16 cellular contexts compared by ENCODE assay signal in genomic region chr12:128458301-128458974, GRCh38.
DNase-seq lines count a peak whose midpoint lies in the region; FAIRE-seq and TF ChIP-seq lines count a peak whose summit lies in the region.
"Had no signal": no experiment of that assay in that cellular context is flagged by ENCODE, and none has a peak within 500 bp of the region (broad histone marks: within the 10 kb centered on the region; RNA-seq: fewer than 3 reads in every experiment).

No MANE protein-coding gene starts in this region.

- no peaks in the 10 kb centered on the region for H3K36me3 ChIP-seq in H1 (ENCODE audit: control insufficient read depth in 2 of 4, insufficient read depth in 4 of 4, low read length in 3 of 4)
- no peaks in the 10 kb centered on the region for H3K36me3 ChIP-seq in iPS-15b (ENCODE audit: control insufficient read depth, insufficient read depth, low read length)
- no peaks in the 10 kb centered on the region for H3K36me3 ChIP-seq in mesendoderm (ENCODE audit: control insufficient read depth, insufficient read depth, low read length)
- H3K36me3 ChIP-seq: BLaER1 treated with 17β-estradiol and CSF1 and Interleukin-3, amounts not matched to agents 10 nM and 100 nM; HAP-1 had no signal

- H4K5ac ChIP-seq in H9 (ENCODE audit: insufficient read length, low read depth, low read length) = no peak overlapping the region
- H4K5ac ChIP-seq in H1 (ENCODE audit: insufficient read length, low read depth, low read length) = no peak overlapping the region
- H4K5ac ChIP-seq in mesendoderm (ENCODE audit: low read length) = no peak overlapping the region

- no peak overlapping the region for H2BK12ac ChIP-seq in H9 (ENCODE audit: insufficient read length, low read depth, low read length)
- peak overlapping the region; percentile 13; the same call in 1 of the 2 replicates for H2BK12ac ChIP-seq in H1 (ENCODE audit: low read depth, low read length)

- H3K23me2 ChIP-seq in H9 (ENCODE audit: insufficient read length, low read depth, low read length, poor library complexity, severe bottlenecking) (no peaks in the 10 kb centered on the region), H1 (ENCODE audit: low read depth, low read length) (no peaks in the 10 kb centered on the region)

- TF ChIP-seq EP300 in H1 (IDR thresholded peaks at IDR 0.05; ENCODE audit: borderline replicate concordance in 1 of 2, low read depth in 2 of 2, low read length in 2 of 2) = no peak

- H3K27me3 Mint-ChIP-seq in H9 (ENCODE audit: low read depth) = peaks cover 22% of the 10 kb centered on the region

- no peak overlapping the region for H3K9ac ChIP-seq in H9 (ENCODE audit: extremely low read depth, insufficient read length, low read length)
- no peak overlapping the region for H3K9ac ChIP-seq in H1 (replicated peaks in 1 of 4; ENCODE audit: extremely low read depth in 1 of 4, low read depth in 3 of 4, low read length in 3 of 4)
- no peak overlapping the region for H3K9ac ChIP-seq in iPS-15b (ENCODE audit: low read depth, low read length)
- H3K9ac ChIP-seq in mesendoderm (ENCODE audit: low read length) = no peak overlapping the region
- H3K9ac ChIP-seq: BLaER1 treated with 17β-estradiol and CSF1 and Interleukin-3, amounts not matched to agents 10 nM and 100 nM had no signal

- no peaks in the 10 kb centered on the region for H3K9me3 ChIP-seq in H9 (ENCODE audit: control insufficient read depth, low read depth, low read length)
- H3K9me3 ChIP-seq in H1 (ENCODE audit: insufficient read depth in 2 of 2, low read depth in 1 of 2, low read length in 1 of 2) = peaks cover 0 to 2% of the 10 kb centered on the region in 2 experiments; a peak in 2 of 4 replicates
- H3K9me3 ChIP-seq in iPS-15b (ENCODE audit: control insufficient read depth, insufficient read depth, low read length) = no peaks in the 10 kb centered on the region
- H3K9me3 ChIP-seq: HAP-1 had no signal

- TF ChIP-seq RAD21 in H1 (IDR thresholded peaks at IDR 0.05 in 1 of 2, conservative IDR thresholded peaks at IDR 0.05 in 1 of 2; ENCODE audit: low read depth in 2 of 2, low read length in 2 of 2) = no peak

- no peak overlapping the region for H2BK120ac ChIP-seq in H9 (ENCODE audit: low read depth, low read length, poor library complexity, severe bottlenecking)
- peak overlapping the region; percentile 97 for H2BK120ac ChIP-seq in H1 (replicated peaks; ENCODE audit: low read depth, low read length)
- no peak overlapping the region for H2BK120ac ChIP-seq in mesendoderm (ENCODE audit: low read depth, low read length)

- H3K4ac ChIP-seq in H9 (ENCODE audit: low read depth, low read length) (no peak overlapping the region), H1 (replicated peaks; ENCODE audit: insufficient read length, low read depth, low read length) (peak overlapping the region; percentile 40), mesendoderm (ENCODE audit: low read depth, low read length) (no peak overlapping the region)

- peak overlapping the region; percentile 29 for H3K18ac ChIP-seq in H9 (ENCODE audit: insufficient read length, low read depth, low read length)
- 0 out of 2 replicates have a peak overlapping the region, but pooled peaks have one; percentile 24 for H3K18ac ChIP-seq in H1 (ENCODE audit: extremely low read depth, low read length)
- no peak overlapping the region for H3K18ac ChIP-seq in mesendoderm (ENCODE audit: low read length)

- peaks cover 0 to 17% (median 0%) of the 10 kb centered on the region in 3 experiments; a peak in 5 of 7 replicates for H3K36me3 Mint-ChIP-seq in H9 (ENCODE audit: insufficient read depth in 1 of 3, low read depth in 3 of 3)
- H3K36me3 Mint-ChIP-seq: CD4-positive, CD25-positive, alpha-beta regulatory T cell had no signal

- no peak overlapping the region for H2AK5ac ChIP-seq in H9 (ENCODE audit: insufficient read length, low read length)
- peak overlapping the region; percentile 68; the same call in 1 of the 2 replicates for H2AK5ac ChIP-seq in H1 (ENCODE audit: low read depth, low read length)
- no peak overlapping the region for H2AK5ac ChIP-seq in mesendoderm (ENCODE audit: low read length)

- CTCF ChIA-PET in H1 (lab: Charles Lee; ENCODE audit: partially characterized antibody) = interaction anchor here (0.7 to 1.5 kb wide), 2 partner anchors 29 to 737 kb away, joined by 3 read pairs; no protein-coding TSS in a partner anchor

- no peak for TF ChIP-seq POLR2A in H1 (IDR thresholded peaks at IDR 0.05; ENCODE audit: control extremely low read depth in 1 of 2, low read depth in 2 of 2, low read length in 2 of 2)

- H3K4me1 ChIP-seq in H9 (ENCODE audit: insufficient read depth, low read length) (peaks cover 7% of the 10 kb centered on the region; the same call in 1 of the 2 replicates), H1 (replicated peaks in 1 of 4; ENCODE audit: control insufficient read depth in 3 of 4, insufficient read depth in 4 of 4, low read length in 3 of 4) (peaks cover 4 to 8% (median 6%) of the 10 kb centered on the region in 4 experiments; a peak in 6 of 7 replicates), iPS-15b (ENCODE audit: control insufficient read depth, insufficient read depth, low read length) (peaks cover 5% of the 10 kb centered on the region), mesendoderm (ENCODE audit: control insufficient read depth, low read depth, low read length) (no peaks in the 10 kb centered on the region)
- H3K4me1 ChIP-seq: BLaER1 treated with 17β-estradiol and CSF1 and Interleukin-3, amounts not matched to agents 10 nM and 100 nM; HAP-1 had no signal

- H4K20me1 ChIP-seq in H9 (ENCODE audit: control insufficient read depth, insufficient read depth, insufficient read length) (no peaks in the 10 kb centered on the region), H1 (replicated peaks in 1 of 2; ENCODE audit: control insufficient read depth in 1 of 2, insufficient read depth in 2 of 2, low read length in 2 of 2) (no peaks in the 10 kb centered on the region)
- H4K20me1 ChIP-seq: BLaER1 treated with 17β-estradiol and CSF1 and Interleukin-3, amounts not matched to agents 10 nM and 100 nM had no signal

- peak overlapping the region; percentile 58 to 72 (median 68); a peak in 3 of 7 replicates for H3K27ac Mint-ChIP-seq in H9
- H3K27ac Mint-ChIP-seq: CD4-positive, CD25-positive, alpha-beta regulatory T cell; GM23338 had no signal

- DNase-seq in H9 (peak; percentile 49), H1 (ENCODE audit: low read depth in 1 of 2, low spot score in 2 of 2) (no peak), mesendoderm (peak; percentile 62), kidney glomerular epithelial cell (lab: John Stamatoyannopoulos, UW) (no peak), frontal cortex (ENCODE audit: low spot score in 2 of 2) (no peak), anterior cingulate cortex (lab: John Stamatoyannopoulos, UW) (no peak)
- DNase-seq: ACHN; CD4-positive, CD25-positive, alpha-beta regulatory T cell; DMS79; IMR-90 had no signal

- H3K23ac ChIP-seq in H9 (ENCODE audit: insufficient read length, low read depth, low read length) (no peak overlapping the region), H1 (ENCODE audit: insufficient read length) (no peak overlapping the region), mesendoderm (ENCODE audit: low read length) (no peak overlapping the region)

- H3K79me2 ChIP-seq in H9 (ENCODE audit: insufficient read depth, low read length) (no peaks in the 10 kb centered on the region), H1 (ENCODE audit: control insufficient read depth in 1 of 2, insufficient read depth in 2 of 2, low read length in 2 of 2) (no peaks in the 10 kb centered on the region), mesendoderm (ENCODE audit: control insufficient read depth, insufficient read depth, low read length) (no peaks in the 10 kb centered on the region)

- H3K9me3 Mint-ChIP-seq in H9 = peaks cover 0 to 4% of the 10 kb centered on the region in 2 experiments; a peak in 3 of 5 replicates

- H3K79me1 ChIP-seq in H9 (ENCODE audit: insufficient read depth, low read depth, low read length, poor library complexity, severe bottlenecking) (no peaks in the 10 kb centered on the region), H1 (ENCODE audit: low read depth, low read length) (no peaks in the 10 kb centered on the region), mesendoderm (ENCODE audit: low read length) (no peaks in the 10 kb centered on the region)

- H3K27me3 ChIP-seq in H9 (ENCODE audit: insufficient read depth, low read length) = no peaks in the 10 kb centered on the region
- no peaks in the 10 kb centered on the region; a peak in 4 of 7 replicates for H3K27me3 ChIP-seq in H1 (replicated peaks in 1 of 4; ENCODE audit: control insufficient read depth in 3 of 4, extremely low read depth in 1 of 4, insufficient read depth in 3 of 4, low read length in 3 of 4)
- H3K27me3 ChIP-seq in iPS-15b (ENCODE audit: control insufficient read depth, insufficient read depth, low read length) = no peaks in the 10 kb centered on the region
- no peaks in the 10 kb centered on the region for H3K27me3 ChIP-seq in mesendoderm (ENCODE audit: insufficient read depth, low read length, poor library complexity)
- H3K27me3 ChIP-seq: BLaER1 treated with 17β-estradiol and CSF1 and Interleukin-3, amounts not matched to agents 10 nM and 100 nM had no signal

- H2BK20ac ChIP-seq in H9 (ENCODE audit: low read depth, low read length, poor library complexity, severe bottlenecking) (no peak overlapping the region), H1 (ENCODE audit: low read length) (no peak overlapping the region)

- no peak overlapping the region for H3K56ac ChIP-seq in H9 (ENCODE audit: insufficient read length, low read depth, low read length)
- H3K56ac ChIP-seq in H1 (replicated peaks; ENCODE audit: insufficient read length, low read depth, low read length) = no peak overlapping the region
- no peak overlapping the region for H3K56ac ChIP-seq in mesendoderm (ENCODE audit: low read length)

- POLR2A ChIA-PET in H1 (lab: Charles Lee; ENCODE audit: partially characterized antibody) = no interaction called here

- no peak for FAIRE-seq in H1 (lab: Jason Lieb, UNC)
- FAIRE-seq in frontal cortex (lab: Jason Lieb, UNC) = no peak
- FAIRE-seq: GM12891, HTR-8/SVneo had no signal

- no peak overlapping the region for H2BK15ac ChIP-seq in H9 (ENCODE audit: low read depth, low read length)
- H2BK15ac ChIP-seq in H1 (ENCODE audit: low read length) = no peak overlapping the region
- no peak overlapping the region for H2BK15ac ChIP-seq in mesendoderm (replicated peaks; ENCODE audit: low read depth)

- H3K4me3 Mint-ChIP-seq in H9 = peak overlapping the region; percentile 8 to 13; a peak in 2 of 5 replicates
- H3K4me3 Mint-ChIP-seq: CD4-positive, CD25-positive, alpha-beta regulatory T cell; GM23338 had no signal

- peak overlapping the region; percentile 12 for H3K4me2 ChIP-seq in H9 (ENCODE audit: insufficient read depth, insufficient read length, low read length)
- peak overlapping the region; percentile 52 to 56 for H3K4me2 ChIP-seq in H1 (ENCODE audit: insufficient read depth in 1 of 2, low read depth in 2 of 2, low read length in 2 of 2)
- H3K4me2 ChIP-seq in mesendoderm (ENCODE audit: low read length) = no peak overlapping the region
- H3K4me2 ChIP-seq: BLaER1 treated with 17β-estradiol and CSF1 and Interleukin-3, amounts not matched to agents 10 nM and 100 nM; GM23338 had no signal

- H4K91ac ChIP-seq in H9 (ENCODE audit: insufficient read length, low read depth, low read length) = no peak overlapping the region
- H4K91ac ChIP-seq in H1 (replicated peaks; ENCODE audit: insufficient read length, low read length) = peak overlapping the region; percentile 41

- no CpG with 5 or more reads among the region's 8 CpGs for WGBS in H9 (ENCODE audit: extremely low coverage, insufficient read length, low lambda C conversion rate)
- 60% methylated on average over 8 of the region's 8 CpGs; no CpG with 5 or more reads in 1 of the 2 experiments for WGBS in H1 (ENCODE audit: extremely low coverage in 1 of 2, insufficient coverage in 1 of 2, insufficient read length in 1 of 2, insufficient replicate concordance in 2 of 2, low coverage in 1 of 2, low lambda C conversion rate in 2 of 2, missing lambda C conversion rate in 1 of 2), 2 experiments
- no CpG with 5 or more reads among the region's 8 CpGs for WGBS in mesendoderm (ENCODE audit: extremely low coverage, insufficient coverage, low lambda C conversion rate)

- peak overlapping the region in 1 of 4 experiments; percentile 25; a peak in 1 of 8 replicates for H3K4me3 ChIP-seq in H1 (ENCODE audit: extremely low read depth in 1 of 4, insufficient read depth in 2 of 4, low read depth in 3 of 4, low read length in 4 of 4)
- H3K4me3 ChIP-seq in iPS-15b (ENCODE audit: low read depth, low read length) = peak overlapping the region; percentile 26
- H3K4me3 ChIP-seq in mesendoderm (ENCODE audit: low read length) = no peak overlapping the region
- H3K4me3 ChIP-seq: BLaER1 treated with 17β-estradiol and CSF1 and Interleukin-3, amounts not matched to agents 10 nM and 100 nM; GM23338; HAP-1 had no signal

- no peak overlapping the region for H3K27ac ChIP-seq in H9 (ENCODE audit: insufficient read length, low read depth, low read length)
- H3K27ac ChIP-seq in H1 (ENCODE audit: low read depth, low read length) = no peak overlapping the region
- H3K27ac ChIP-seq in mesendoderm (ENCODE audit: low read depth, low read length) = no peak overlapping the region
- H3K27ac ChIP-seq: BLaER1 treated with 17β-estradiol and CSF1 and Interleukin-3, amounts not matched to agents 10 nM and 100 nM had no signal

- TF ChIP-seq CTCF in H9 (conservative IDR thresholded peaks at IDR 0.05) = no peak
- no peak for TF ChIP-seq CTCF in H1 (IDR thresholded peaks at IDR 0.05; ENCODE audit: control extremely low read depth in 1 of 3, insufficient read depth in 1 of 3, low read depth in 1 of 3, low read length in 3 of 3)

- H2BK5ac ChIP-seq in H9 (ENCODE audit: insufficient read length, low read length) (no peak overlapping the region), H1 (ENCODE audit: low read depth, low read length) (peak overlapping the region; percentile 50; the same call in 1 of the 2 replicates), mesendoderm (ENCODE audit: low read length) (no peak overlapping the region)

- no peak overlapping the region for H4K8ac ChIP-seq in H9 (replicated peaks; ENCODE audit: insufficient read length, low read depth, low read length)
- no peak overlapping the region for H4K8ac ChIP-seq in H1 (ENCODE audit: extremely low read depth, insufficient read depth, low read length)
- no peak overlapping the region for H4K8ac ChIP-seq in mesendoderm (ENCODE audit: low read depth, low read length)

- peaks cover 26 to 29% of the 10 kb centered on the region in 2 experiments for H3K4me1 Mint-ChIP-seq in H9
- H3K4me1 Mint-ChIP-seq: CD4-positive, CD25-positive, alpha-beta regulatory T cell; GM23338 had no signal

- no peak overlapping the region for H3K14ac ChIP-seq in H9 (ENCODE audit: insufficient read depth, low read length)
- no peak overlapping the region for H3K14ac ChIP-seq in H1 (ENCODE audit: insufficient read length)

- H3T11ph ChIP-seq in H9 (ENCODE audit: low read length) = no peak overlapping the region

- H2AFZ ChIP-seq in H9 (ENCODE audit: low read length) (no peak overlapping the region), H1 (ENCODE audit: low read length) (peak overlapping the region; percentile 74)
- H2AFZ ChIP-seq: GM23338 had no signal

Comparison
In these comparisons a context has a peak if more than half of its experiments do, and no peak if none do; other contexts are left out.
1. DNase-seq: peak in H9 (single experiment) and mesendoderm (single experiment); none in H1 (0 of 2), kidney glomerular epithelial cell (single experiment), frontal cortex (0 of 2) and anterior cingulate cortex (0 of 58).